19 cellular contexts compared by ENCODE assay signal in genomic region chr13:31998131-31998530, GRCh38. TPM values are rescaled to one million over a fixed set of nuclear protein-coding genes. Genes with fewer than 3 reads are reported as not detected.
A peak's percentile ranks its signal among the peaks of the same experiment; 100 is the strongest.
DNase-seq lines count a peak whose midpoint lies in the region; ATAC-seq and TF ChIP-seq lines count a peak whose summit lies in the region.
"Had no signal": no experiment of that assay in that cellular context is flagged by ENCODE, and none has a peak within 500 bp of the region (broad histone marks: within the 10 kb centered on the region; RNA-seq: fewer than 3 reads in every experiment).

No MANE protein-coding gene starts in this region.

- peaks cover 6% of the 10 kb centered on the region for H3K9me3 Mint-ChIP-seq in progenitor cell of endocrine pancreas (ENCODE audit: low read depth)
- H3K9me3 Mint-ChIP-seq: activated naive CD4-positive, alpha-beta T cell treated with anti-CD3 and anti-CD28 coated beads, Interleukin-2, amount 50 U/mL, for 72 hours had no signal

- H3K36me3 Mint-ChIP-seq in progenitor cell of endocrine pancreas (ENCODE audit: insufficient read depth): peaks cover 1% of the 10 kb centered on the region
- H3K36me3 Mint-ChIP-seq: activated naive CD4-positive, alpha-beta T cell treated with anti-CD3 and anti-CD28 coated beads, Interleukin-2, amount 50 U/mL, for 72 hours had no signal

- peak; percentile 14 for DNase-seq in ELF-1 (ENCODE audit: low read depth, low spot score)
- peak; percentile 83 for DNase-seq in NCI-H748 (lab: John Stamatoyannopoulos, UW; ENCODE audit: unreplicated experiment)
- peak; percentile 44 for DNase-seq in fibroblast of the aortic adventitia (ENCODE audit: low read depth)
- DNase-seq in progenitor cell of endocrine pancreas (ENCODE audit: low spot score, unreplicated experiment): no peak
- DNase-seq in ecto neural progenitor cell (ENCODE audit: low spot score): no peak
- no peak for DNase-seq in CD1c-positive myeloid dendritic cell (ENCODE audit: extremely low spot score)
- DNase-seq: activated CD4-positive, alpha-beta memory T cell treated with anti-CD3 and anti-CD28 coated beads, Interleukin-2, amount 10 ng/mL, durations not matched to agents 7 days and 5 days; activated T-cell treated with anti-CD3 and anti-CD28 coated beads, Interleukin-2, amount 50 U/mL, for 48 hours; esophagus squamous epithelium; H9; NCI-H1105 treated with DMSO at 0.1 percent for 48 hours; NCI-H345; NK-92 treated with Interleukin-12 subunit alpha and Interleukin-12 subunit beta, amount 100 ng/mL, for 24 hours; sigmoid colon; SW 1271; WERI-Rb-1 had no signal

- H3K4me1 Mint-ChIP-seq in progenitor cell of endocrine pancreas (ENCODE audit: low read depth): peaks cover 9% of the 10 kb centered on the region
- H3K4me1 Mint-ChIP-seq: activated CD4-positive, alpha-beta memory T cell treated with anti-CD3 and anti-CD28 coated beads, Interleukin-2, amount 10 ng/mL, durations not matched to agents 7 days and 5 days had no signal

- ATAC-seq in GM19467 (IDR thresholded peaks at IDR 0.05; ENCODE audit: unreplicated experiment): no peak
- ATAC-seq: activated naive CD4-positive, alpha-beta T cell treated with anti-CD3 and anti-CD28 coated beads, Interleukin-2, amount 50 U/mL, for 72 hours had no signal

- no peak overlapping the region for H3K4me3 Mint-ChIP-seq in progenitor cell of endocrine pancreas (ENCODE audit: low read depth)
- H3K4me3 Mint-ChIP-seq: activated CD4-positive, alpha-beta memory T cell treated with anti-CD3 and anti-CD28 coated beads, Interleukin-2, amount 10 ng/mL, durations not matched to agents 7 days and 5 days; H9 had no signal

- H3K4me3 ChIP-seq in fibroblast of the aortic adventitia (ENCODE audit: low read depth, low read length): no peak overlapping the region
- H3K4me3 ChIP-seq: breast epithelium, esophagus squamous epithelium, sigmoid colon had no signal

- TF ChIP-seq CTCF in fibroblast of the aortic adventitia (IDR thresholded peaks at IDR 0.05; ENCODE audit: insufficient read depth, low read length): no peak
- no peak for TF ChIP-seq CTCF in progenitor cell of endocrine pancreas (IDR thresholded peaks at IDR 0.05; ENCODE audit: unreplicated experiment)

- peak overlapping the region; percentile 65 for H3K27ac Mint-ChIP-seq in progenitor cell of endocrine pancreas
- H3K27ac Mint-ChIP-seq: activated CD4-positive, alpha-beta memory T cell treated with anti-CD3 and anti-CD28 coated beads, Interleukin-2, amount 10 ng/mL, durations not matched to agents 7 days and 5 days; activated naive CD4-positive, alpha-beta T cell treated with anti-CD3 and anti-CD28 coated beads, Interleukin-2, amount 50 U/mL, for 72 hours; H9 had no signal

- H3K27me3 Mint-ChIP-seq in progenitor cell of endocrine pancreas: no peaks in the 10 kb centered on the region
- H3K27me3 Mint-ChIP-seq: activated CD4-positive, alpha-beta memory T cell treated with anti-CD3 and anti-CD28 coated beads, Interleukin-2, amount 10 ng/mL, durations not matched to agents 7 days and 5 days had no signal

RNA-seq across cellular contexts. Expression of gene FRY, which starts 33.4 kb away (rescaled TPM):
- total RNA-seq in fibroblast of the aortic adventitia (ENCODE audit: low replicate concordance) (4.3 and 4.9 TPM in 2 replicates), progenitor cell of endocrine pancreas (12.0 and 14.3 TPM in 2 replicates)

Comparison
In these comparisons a context has a peak if more than half of its experiments do, and no peak if none do; other contexts are left out.
1. DNase-seq: peak in ELF-1 (single experiment), NCI-H748 (single experiment) and fibroblast of the aortic adventitia (single experiment); none in progenitor cell of endocrine pancreas (single experiment), ecto neural progenitor cell (single experiment) and CD1c-positive myeloid dendritic cell (single experiment).